16 cellular contexts compared by ENCODE assay signal in the genomic region with DNA sequence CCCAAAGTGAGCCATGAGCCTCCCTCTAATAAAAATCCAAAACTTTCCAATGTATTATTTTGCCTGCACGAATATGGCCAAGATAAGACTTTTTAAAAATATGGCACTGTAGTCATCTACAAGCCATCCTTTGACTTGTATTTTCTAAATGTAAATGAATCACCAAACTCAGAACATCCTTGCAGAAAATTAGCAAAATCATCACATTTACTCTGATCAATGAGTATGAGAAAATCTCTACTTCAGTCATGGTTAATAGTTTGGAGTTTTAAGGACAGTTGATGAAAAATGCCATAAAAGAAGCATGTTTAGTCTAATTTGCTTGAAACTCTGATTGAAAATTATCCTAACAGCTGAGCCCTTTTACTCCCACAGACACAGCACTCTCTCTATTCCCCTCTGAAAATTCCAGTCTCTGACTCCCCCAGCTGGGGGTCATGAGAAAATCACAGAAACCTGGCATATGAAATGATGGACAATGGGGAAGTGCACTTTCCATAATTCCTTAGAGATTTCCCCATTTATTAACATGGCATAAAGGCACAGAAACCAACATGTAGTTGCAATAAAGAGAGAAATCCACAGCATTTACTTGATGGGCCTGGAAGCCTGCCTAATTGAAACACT.
DNase-seq lines count a peak whose midpoint lies in the region; ATAC-seq, FAIRE-seq and TF ChIP-seq lines count a peak whose summit lies in the region.
"Had no signal": no experiment of that assay in that cellular context is flagged by ENCODE, and none has a peak within 500 bp of the region (broad histone marks: within the 10 kb centered on the region; RNA-seq: fewer than 3 reads in every experiment).

No MANE protein-coding gene starts in this region.

- no peaks in the 10 kb centered on the region for H3K79me2 ChIP-seq in HepG2 (ENCODE audit: insufficient read depth, low read length)

- peaks cover 27% of the 10 kb centered on the region for H3K9me3 Mint-ChIP-seq in chondrocyte (ENCODE audit: low read depth)
- peaks cover 10% of the 10 kb centered on the region for H3K9me3 Mint-ChIP-seq in CD4-positive, alpha-beta T cell

- no TSS peak for BruUV-seq in HepG2 (replicated peaks; lab: Mats Ljungman, UMichigan)

- H3K4me3 Mint-ChIP-seq in chondrocyte (ENCODE audit: unreplicated experiment): no peak overlapping the region
- H3K4me3 Mint-ChIP-seq in CD4-positive, alpha-beta T cell: no peak overlapping the region
- H3K4me3 Mint-ChIP-seq: CD8-positive, alpha-beta memory T cell had no signal

- H3K36me3 ChIP-seq in HepG2 (replicated peaks in 1 of 2; ENCODE audit: control insufficient read depth in 1 of 2, insufficient read depth in 2 of 2, low read length in 2 of 2) (no peaks in the 10 kb centered on the region), sigmoid colon (no peaks in the 10 kb centered on the region)
- H3K36me3 ChIP-seq: upper lobe of left lung had no signal

- H3K27me3 ChIP-seq in AG04450 (ENCODE audit: control insufficient read depth, insufficient read depth, low read length): no peaks in the 10 kb centered on the region
- H3K27me3 ChIP-seq in HepG2 (ENCODE audit: control insufficient read depth in 1 of 2, insufficient read depth in 2 of 2, low read length in 2 of 2): no peaks in the 10 kb centered on the region
- no peaks in the 10 kb centered on the region for H3K27me3 ChIP-seq in CD4-positive, alpha-beta T cell (ENCODE audit: control insufficient read depth, insufficient read depth, low read length)
- no peaks in the 10 kb centered on the region for H3K27me3 ChIP-seq in sigmoid colon
- H3K27me3 ChIP-seq: upper lobe of left lung had no signal

- no peak for DNase-seq in AG04450 (ENCODE audit: low read depth, low spot score)
- peak; percentile 2 for DNase-seq in HTR-8/SVneo (ENCODE audit: insufficient read length, low spot score)
- no peak for DNase-seq in chondrocyte (ENCODE audit: low spot score)
- no peak for DNase-seq in HepG2 (ENCODE audit: low spot score)
- DNase-seq in CD4-positive, alpha-beta T cell: no peak
- no peak for DNase-seq in sigmoid colon
- DNase-seq: activated CD4-positive, alpha-beta T cell treated with anti-CD3 and anti-CD28 coated beads for 48 hours; CD8-positive, alpha-beta memory T cell; NCI-H510A treated with DMSO at 0.1 percent for 48 hours; upper lobe of left lung had no signal

- no peaks in the 10 kb centered on the region for H3K9me3 ChIP-seq in AG04450 (ENCODE audit: control insufficient read depth, insufficient read depth, low read length)
- peaks cover 6% of the 10 kb centered on the region; the same call in 1 of the 2 replicates for H3K9me3 ChIP-seq in HepG2 (ENCODE audit: low read length)
- no peaks in the 10 kb centered on the region for H3K9me3 ChIP-seq in CD4-positive, alpha-beta T cell (ENCODE audit: control insufficient read depth, low read length)
- no peaks in the 10 kb centered on the region for H3K9me3 ChIP-seq in sigmoid colon

- TF ChIP-seq POLR2A in HepG2 (IDR thresholded peaks at IDR 0.05; ENCODE audit: insufficient read depth in 1 of 2, low read depth in 2 of 2, low read length in 2 of 2) (no peak), sigmoid colon (IDR thresholded peaks at IDR 0.05) (no peak)

- in situ Hi-C loops in HepG2 (cut with HindIII; ENCODE audit: extremely low pct_ligation_motif_present, low pct_unique_long_range_greater_than_20kb): no loop called here

- H4K20me1 ChIP-seq in HepG2 (ENCODE audit: insufficient read depth, low read length): no peaks in the 10 kb centered on the region

- H3K27ac ChIP-seq in AG04450 (ENCODE audit: low read depth, low read length): no peak overlapping the region
- no peak overlapping the region for H3K27ac ChIP-seq in HepG2 (ENCODE audit: extremely low read length, insufficient read depth, low read length)
- H3K27ac ChIP-seq in CD4-positive, alpha-beta T cell (ENCODE audit: low read depth, low read length): no peak overlapping the region
- H3K27ac ChIP-seq in sigmoid colon: no peak overlapping the region
- H3K27ac ChIP-seq: SK-N-MC, upper lobe of left lung had no signal

- TF ChIP-seq EP300 in HepG2 (IDR thresholded peaks at IDR 0.05; ENCODE audit: low read depth in 2 of 2, low read length in 2 of 2) (no peak), HepG2 (CRISPR knock-in tag; IDR thresholded peaks at IDR 0.05; ENCODE audit: borderline replicate concordance) (no peak), sigmoid colon (IDR thresholded peaks at IDR 0.05) (no peak)

- H3K27me3 Mint-ChIP-seq in chondrocyte (ENCODE audit: low read depth): no peaks in the 10 kb centered on the region
- H3K27me3 Mint-ChIP-seq in CD4-positive, alpha-beta T cell: no peaks in the 10 kb centered on the region
- H3K27me3 Mint-ChIP-seq: CD8-positive, alpha-beta memory T cell had no signal

- H3K4me3 ChIP-seq in AG04450 (ENCODE audit: low read depth, low read length): no peak overlapping the region
- no peak overlapping the region for H3K4me3 ChIP-seq in HepG2 (replicated peaks in 1 of 3; ENCODE audit: insufficient read depth in 1 of 3, low read depth in 2 of 3, low read length in 3 of 3)
- H3K4me3 ChIP-seq in sigmoid colon: no peak overlapping the region
- H3K4me3 ChIP-seq: SK-N-MC, upper lobe of left lung had no signal

- intact Hi-C loops in HepG2 (cut with micrococcal nuclease; ENCODE audit: unreplicated experiment) (no loop called here), sigmoid colon (cut with DNase I) (no loop called here)
- intact Hi-C loops in CD4-positive, alpha-beta T cell (cut with DNase I, micrococcal nuclease): no loop called here

- TF ChIP-seq RAD21 in HepG2 (CRISPR knock-in tag; IDR thresholded peaks at IDR 0.05): no peak

- ATAC-seq in HepG2: no peak
- no peak for ATAC-seq in CD4-positive, alpha-beta T cell (ENCODE audit: poor library complexity)
- ATAC-seq in GM18511 (IDR thresholded peaks at IDR 0.05; ENCODE audit: unreplicated experiment): no peak
- no peak for ATAC-seq in HG02678 (IDR thresholded peaks at IDR 0.05; ENCODE audit: unreplicated experiment)
- ATAC-seq: sciatic nerve had no signal

- no peak overlapping the region for H3K9ac ChIP-seq in HepG2 (ENCODE audit: insufficient read depth, low read depth, low read length)

- FAIRE-seq in HTR-8/SVneo (lab: Jason Lieb, UNC): no peak
- FAIRE-seq in HepG2 (lab: Jason Lieb, UNC): no peak
- FAIRE-seq: colon had no signal

- CTCF ChIA-PET in AG04450 (lab: Charles Lee): interaction anchor here (1.1 to 1.3 kb wide), 2 partner anchors 153 to 531 kb away, joined by 3 read pairs; no protein-coding TSS in a partner anchor
- CTCF ChIA-PET in HepG2 (lab: Yijun Ruan, JAX; ENCODE audit: low intra/inter-chr PET ratio, low total read pairs): no interaction called here
- CTCF ChIA-PET in CD4-positive, alpha-beta T cell (lab: Charles Lee): interaction anchor here (0.6 kb wide), 1 partner anchor 1835 kb away, joined by 3 read pairs; no protein-coding TSS in a partner anchor

- no peak overlapping the region for H3K4me2 ChIP-seq in HepG2 (ENCODE audit: low read depth, low read length)

- peak; percentile 39 for TF ChIP-seq CTCF in AG04450 (IDR thresholded peaks at IDR 0.05; ENCODE audit: low read depth, low read length)
- peak; percentile 76 for TF ChIP-seq CTCF in chondrocyte (IDR thresholded peaks at IDR 0.05)
- TF ChIP-seq CTCF in HepG2 (CRISPR knock-in tag; IDR thresholded peaks at IDR 0.05): peak; percentile 26; the same call in 1 of the 2 replicates
- TF ChIP-seq CTCF in CD4-positive, alpha-beta T cell (IDR thresholded peaks at IDR 0.05): no peak
- no peak for TF ChIP-seq CTCF in sigmoid colon (IDR thresholded peaks at IDR 0.05)

- no peak overlapping the region for H2AFZ ChIP-seq in HepG2 (ENCODE audit: low read length)

- H3K36me3 Mint-ChIP-seq in chondrocyte (ENCODE audit: low read depth): peaks cover 17% of the 10 kb centered on the region
- H3K36me3 Mint-ChIP-seq in CD4-positive, alpha-beta T cell (ENCODE audit: low read depth): peaks cover 18% of the 10 kb centered on the region

- 82% methylated on average over 1 of the region's 1 CpG for WGBS in HepG2 (ENCODE audit: low lambda C conversion rate)
- WGBS in sigmoid colon, 2 donors: 90% methylated on average over 1 of the region's 1 CpG

- H3K4me1 ChIP-seq in HepG2 (ENCODE audit: insufficient read depth, low read length): no peaks in the 10 kb centered on the region
- peaks cover 0 to 11% (median 9%) of the 10 kb centered on the region in 4 donors for H3K4me1 ChIP-seq in sigmoid colon

- H3K27ac Mint-ChIP-seq in chondrocyte (ENCODE audit: unreplicated experiment): no peak overlapping the region
- H3K27ac Mint-ChIP-seq in CD4-positive, alpha-beta T cell: no peak overlapping the region
- H3K27ac Mint-ChIP-seq: activated T-helper 2 cell treated with anti-CD3 and anti-CD28 coated beads, Interferon-gamma antibody, Interleukin-2, Interleukin-4, amounts not matched to agents 10 μg/mL and 5 μg/mL and 100 μg/mL, durations not matched to agents 14 hours and 24 hours and 36 hours; CD8-positive, alpha-beta memory T cell had no signal

- POLR2A ChIA-PET in AG04450 (lab: Yijun Ruan, JAX): no interaction called here
- POLR2A ChIA-PET in HepG2 (lab: Yijun Ruan, JAX): no interaction called here
- POLR2A ChIA-PET in CD4-positive, alpha-beta T cell (lab: Charles Lee): no interaction called here

- peaks cover 15% of the 10 kb centered on the region for H3K4me1 Mint-ChIP-seq in chondrocyte (ENCODE audit: low read depth)
- no peaks in the 10 kb centered on the region for H3K4me1 Mint-ChIP-seq in CD4-positive, alpha-beta T cell (ENCODE audit: low read depth)
- H3K4me1 Mint-ChIP-seq: CD8-positive, alpha-beta memory T cell had no signal

TF ChIP-seq in HepG2, 621 proteins besides CTCF, POLR2A, EP300 and RAD21:
- TF ChIP-seq MAFK (conservative IDR thresholded peaks at IDR 0.05 in 1 of 2, IDR thresholded peaks at IDR 0.05 in 1 of 2; ENCODE audit: low read length in 2 of 2) (peak; percentile 69 to 77), ZNF841 (CRISPR knock-in tag; IDR thresholded peaks at IDR 0.05; ENCODE audit: borderline replicate concordance) (no peak), GTF2F1 (IDR thresholded peaks at IDR 0.05; ENCODE audit: low read length) (no peak), MAFF (IDR thresholded peaks at IDR 0.05; ENCODE audit: low read depth, low read length) (peak; percentile 56), SOX5 (CRISPR knock-in tag; IDR thresholded peaks at IDR 0.05; ENCODE audit: borderline replicate concordance) (no peak), STAG1 (CRISPR knock-in tag; IDR thresholded peaks at IDR 0.05) (peak; percentile 56)
- TF ChIP-seq, protein P1, sequence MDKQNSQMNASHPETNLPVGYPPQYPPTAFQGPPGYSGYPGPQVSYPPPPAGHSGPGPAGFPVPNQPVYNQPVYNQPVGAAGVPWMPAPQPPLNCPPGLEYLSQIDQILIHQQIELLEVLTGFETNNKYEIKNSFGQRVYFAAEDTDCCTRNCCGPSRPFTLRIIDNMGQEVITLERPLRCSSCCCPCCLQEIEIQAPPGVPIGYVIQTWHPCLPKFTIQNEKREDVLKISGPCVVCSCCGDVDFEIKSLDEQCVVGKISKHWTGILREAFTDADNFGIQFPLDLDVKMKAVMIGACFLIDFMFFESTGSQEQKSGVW (CRISPR knock-in tag; IDR thresholded peaks at IDR 0.05; ENCODE audit: borderline replicate concordance): no peak

Comparison
In these comparisons a context has a peak if more than half of its experiments do, and no peak if none do; other contexts are left out.
1. CTCF ChIP-seq: peak in AG04450 (single experiment), chondrocyte (single experiment) and HepG2 (single experiment); none in CD4-positive, alpha-beta T cell (single experiment) and sigmoid colon (0 of 4).